Comparison of ENCODE assay signal across 8 cellular contexts in the genomic region with DNA sequence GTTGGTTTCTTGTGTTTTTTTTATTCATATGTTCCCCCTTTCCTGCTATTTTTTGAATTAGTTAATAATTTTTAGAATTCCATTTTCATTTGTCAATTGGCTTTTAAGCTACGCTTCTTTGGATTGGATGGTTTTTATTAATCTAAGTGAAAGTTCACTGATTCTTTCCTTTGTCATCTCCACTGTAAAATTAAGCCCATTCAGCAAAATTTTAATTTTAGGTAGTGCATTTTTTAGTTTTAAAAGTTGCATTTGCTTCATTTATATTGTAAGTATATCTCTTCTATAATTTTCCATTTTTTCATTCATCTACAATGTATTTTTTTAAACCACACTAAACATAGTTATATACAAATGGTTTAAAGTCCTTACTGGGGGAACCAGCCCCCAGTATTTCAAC.
"Had no signal": no experiment of that assay in that cellular context is flagged by ENCODE, and none has a peak within 500 bp of the region (broad histone marks: within the 10 kb centered on the region; RNA-seq: fewer than 3 reads in every experiment).

No MANE protein-coding gene starts in this region.

- DNase-seq: GDM1, GF-D8 had no signal

- ATAC-seq: GM12878 had no signal

- FAIRE-seq: G401.6, GM12878, GM12891, GM12892, GM18507, GM19239 had no signal

- H3K4me3 ChIP-seq: GM12878 had no signal
